1 cellular context compared by ENCODE assay signal in the genomic region with DNA sequence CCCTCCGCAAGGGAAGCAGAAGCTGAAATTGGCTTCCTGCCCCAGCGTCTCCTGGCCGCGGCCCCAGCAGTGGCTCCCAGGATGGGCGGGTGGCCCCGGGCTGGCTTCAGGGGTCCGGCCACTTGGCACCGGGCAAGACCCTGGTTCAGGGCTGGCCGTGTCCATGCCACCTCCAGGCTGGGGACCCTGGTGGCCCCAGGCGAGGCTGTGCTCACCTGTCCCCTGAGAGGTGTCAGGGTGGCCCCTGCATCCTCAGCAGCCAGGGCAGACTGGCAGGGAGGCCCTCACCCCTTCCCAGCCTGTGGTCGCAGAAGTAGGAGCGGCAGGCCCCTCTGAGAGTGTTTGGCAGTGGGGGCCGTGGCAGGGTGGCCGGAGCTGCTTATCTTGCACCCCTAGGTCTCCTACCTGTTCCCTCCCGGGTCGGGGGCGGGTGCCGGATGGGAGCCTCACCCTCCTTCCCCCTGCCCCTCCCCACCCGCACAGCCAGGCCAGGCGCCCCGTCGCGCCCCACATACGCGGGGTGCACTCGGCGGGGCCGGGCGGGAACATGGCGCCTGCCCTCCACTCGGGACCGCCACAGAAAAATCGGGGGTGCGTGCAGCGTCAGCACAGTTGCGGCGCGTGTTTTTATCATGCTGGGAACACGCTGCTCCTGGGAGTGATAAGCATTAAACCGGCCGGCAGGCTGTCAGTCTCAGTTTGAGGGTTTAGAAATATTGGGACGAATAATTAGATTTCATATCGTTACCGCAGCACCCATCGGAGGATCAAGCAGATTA.
TF ChIP-seq lines count a peak whose summit lies in the region.

No MANE protein-coding gene starts in this region.

TF ChIP-seq in IMR-90, 13 proteins besides CTCF, POLR2A, EP300 and RAD21 (continued from another document):
- TF ChIP-seq, protein P1, sequence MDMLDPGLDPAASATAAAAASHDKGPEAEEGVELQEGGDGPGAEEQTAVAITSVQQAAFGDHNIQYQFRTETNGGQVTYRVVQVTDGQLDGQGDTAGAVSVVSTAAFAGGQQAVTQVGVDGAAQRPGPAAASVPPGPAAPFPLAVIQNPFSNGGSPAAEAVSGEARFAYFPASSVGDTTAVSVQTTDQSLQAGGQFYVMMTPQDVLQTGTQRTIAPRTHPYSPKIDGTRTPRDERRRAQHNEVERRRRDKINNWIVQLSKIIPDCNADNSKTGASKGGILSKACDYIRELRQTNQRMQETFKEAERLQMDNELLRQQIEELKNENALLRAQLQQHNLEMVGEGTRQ (IDR thresholded peaks at IDR 0.05; ENCODE audit: low read depth, low read length), result no peak
- TF ChIP-seq RFX5 (IDR thresholded peaks at IDR 0.05; ENCODE audit: low read depth, low read length), result no peak
- TF ChIP-seq SMC3 (IDR thresholded peaks at IDR 0.05; ENCODE audit: low read depth, low read length), result no peak
- no peak for TF ChIP-seq RCOR1 (IDR thresholded peaks at IDR 0.05; ENCODE audit: insufficient replicate concordance, low read length)
- TF ChIP-seq MAZ (IDR thresholded peaks at IDR 0.05; ENCODE audit: borderline replicate concordance, low read depth, low read length), result no peak
- TF ChIP-seq, protein P2, sequence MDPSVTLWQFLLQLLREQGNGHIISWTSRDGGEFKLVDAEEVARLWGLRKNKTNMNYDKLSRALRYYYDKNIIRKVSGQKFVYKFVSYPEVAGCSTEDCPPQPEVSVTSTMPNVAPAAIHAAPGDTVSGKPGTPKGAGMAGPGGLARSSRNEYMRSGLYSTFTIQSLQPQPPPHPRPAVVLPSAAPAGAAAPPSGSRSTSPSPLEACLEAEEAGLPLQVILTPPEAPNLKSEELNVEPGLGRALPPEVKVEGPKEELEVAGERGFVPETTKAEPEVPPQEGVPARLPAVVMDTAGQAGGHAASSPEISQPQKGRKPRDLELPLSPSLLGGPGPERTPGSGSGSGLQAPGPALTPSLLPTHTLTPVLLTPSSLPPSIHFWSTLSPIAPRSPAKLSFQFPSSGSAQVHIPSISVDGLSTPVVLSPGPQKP (IDR thresholded peaks at IDR 0.05; ENCODE audit: borderline replicate concordance, low read depth, low read length), result no peak
- TF ChIP-seq NFE2L2 (IDR thresholded peaks at IDR 0.05; ENCODE audit: low read depth, low read length), result no peak
- TF ChIP-seq MAFK (IDR thresholded peaks at IDR 0.05; ENCODE audit: low read depth, low read length), result no peak
- TF ChIP-seq CHD1 (IDR thresholded peaks at IDR 0.05; ENCODE audit: low read depth, low read length), result no peak
- TF ChIP-seq FOS (IDR thresholded peaks at IDR 0.05; ENCODE audit: low read depth, low read length), result no peak
- TF ChIP-seq CEBPB (IDR thresholded peaks at IDR 0.05; ENCODE audit: low read depth, low read length), result no peak
- no peak for TF ChIP-seq BHLHE40 (IDR thresholded peaks at IDR 0.05; ENCODE audit: low read depth, low read length)
